ENCODE assay signal across 1 cellular context in the genomic region with DNA sequence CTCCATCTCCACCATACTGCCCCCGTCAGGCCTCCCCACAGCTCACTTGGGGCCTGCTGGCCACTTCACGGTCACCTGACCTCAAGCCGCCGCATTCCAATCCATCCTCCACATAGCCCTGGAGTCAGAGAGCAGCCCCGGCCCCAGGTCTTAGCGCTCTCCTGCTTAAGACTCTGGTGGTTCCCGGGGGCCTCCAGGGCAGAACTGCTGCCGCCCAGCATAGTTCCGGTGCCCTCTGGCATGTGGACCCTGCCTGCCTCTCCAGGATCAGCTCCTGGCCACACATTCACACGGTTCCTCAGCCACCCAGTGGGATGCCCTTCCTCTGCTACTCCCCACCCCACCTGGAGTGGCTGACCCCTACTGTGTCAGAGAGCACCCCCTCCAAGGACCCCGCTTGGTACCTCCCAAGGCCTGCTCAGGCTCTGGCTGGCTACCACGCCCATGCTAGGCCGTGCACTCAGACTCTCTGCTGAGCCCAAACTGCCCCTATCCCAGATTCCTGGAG.
TF ChIP-seq lines count a peak whose summit lies in the region.

No MANE protein-coding gene starts in this region.

TF ChIP-seq in HepG2, 621 proteins besides CTCF, POLR2A, EP300 and RAD21:
- peak; percentile 13; the same call in 1 of the 2 replicates for TF ChIP-seq POLR2G (IDR thresholded peaks at IDR 0.05; ENCODE audit: low read depth, low read length)
- TF ChIP-seq ETV6 (CRISPR knock-in tag; conservative IDR thresholded peaks at IDR 0.05) = no peak
- peak; percentile 27 for TF ChIP-seq AGO1 (IDR thresholded peaks at IDR 0.05; ENCODE audit: low read depth, low read length, poor library complexity, severe bottlenecking)
- no peak for TF ChIP-seq FOXA1 (IDR thresholded peaks at IDR 0.05)
- no peak for TF ChIP-seq FOXA1 (CRISPR knock-in tag; IDR thresholded peaks at IDR 0.05)
- TF ChIP-seq, protein P1, sequence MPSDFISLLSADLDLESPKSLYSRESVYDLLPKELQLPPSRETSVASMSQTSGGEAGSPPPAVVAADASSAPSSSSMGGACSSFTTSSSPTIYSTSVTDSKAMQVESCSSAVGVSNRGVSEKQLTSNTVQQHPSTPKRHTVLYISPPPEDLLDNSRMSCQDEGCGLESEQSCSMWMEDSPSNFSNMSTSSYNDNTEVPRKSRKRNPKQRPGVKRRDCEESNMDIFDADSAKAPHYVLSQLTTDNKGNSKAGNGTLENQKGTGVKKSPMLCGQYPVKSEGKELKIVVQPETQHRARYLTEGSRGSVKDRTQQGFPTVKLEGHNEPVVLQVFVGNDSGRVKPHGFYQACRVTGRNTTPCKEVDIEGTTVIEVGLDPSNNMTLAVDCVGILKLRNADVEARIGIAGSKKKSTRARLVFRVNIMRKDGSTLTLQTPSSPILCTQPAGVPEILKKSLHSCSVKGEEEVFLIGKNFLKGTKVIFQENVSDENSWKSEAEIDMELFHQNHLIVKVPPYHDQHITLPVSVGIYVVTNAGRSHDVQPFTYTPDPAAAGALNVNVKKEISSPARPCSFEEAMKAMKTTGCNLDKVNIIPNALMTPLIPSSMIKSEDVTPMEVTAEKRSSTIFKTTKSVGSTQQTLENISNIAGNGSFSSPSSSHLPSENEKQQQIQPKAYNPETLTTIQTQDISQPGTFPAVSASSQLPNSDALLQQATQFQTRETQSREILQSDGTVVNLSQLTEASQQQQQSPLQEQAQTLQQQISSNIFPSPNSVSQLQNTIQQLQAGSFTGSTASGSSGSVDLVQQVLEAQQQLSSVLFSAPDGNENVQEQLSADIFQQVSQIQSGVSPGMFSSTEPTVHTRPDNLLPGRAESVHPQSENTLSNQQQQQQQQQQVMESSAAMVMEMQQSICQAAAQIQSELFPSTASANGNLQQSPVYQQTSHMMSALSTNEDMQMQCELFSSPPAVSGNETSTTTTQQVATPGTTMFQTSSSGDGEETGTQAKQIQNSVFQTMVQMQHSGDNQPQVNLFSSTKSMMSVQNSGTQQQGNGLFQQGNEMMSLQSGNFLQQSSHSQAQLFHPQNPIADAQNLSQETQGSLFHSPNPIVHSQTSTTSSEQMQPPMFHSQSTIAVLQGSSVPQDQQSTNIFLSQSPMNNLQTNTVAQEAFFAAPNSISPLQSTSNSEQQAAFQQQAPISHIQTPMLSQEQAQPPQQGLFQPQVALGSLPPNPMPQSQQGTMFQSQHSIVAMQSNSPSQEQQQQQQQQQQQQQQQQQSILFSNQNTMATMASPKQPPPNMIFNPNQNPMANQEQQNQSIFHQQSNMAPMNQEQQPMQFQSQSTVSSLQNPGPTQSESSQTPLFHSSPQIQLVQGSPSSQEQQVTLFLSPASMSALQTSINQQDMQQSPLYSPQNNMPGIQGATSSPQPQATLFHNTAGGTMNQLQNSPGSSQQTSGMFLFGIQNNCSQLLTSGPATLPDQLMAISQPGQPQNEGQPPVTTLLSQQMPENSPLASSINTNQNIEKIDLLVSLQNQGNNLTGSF (CRISPR knock-in tag; IDR thresholded peaks at IDR 0.05) = no peak
- no peak for TF ChIP-seq KDM6A (CRISPR knock-in tag; IDR thresholded peaks at IDR 0.05; ENCODE audit: low read depth)
- TF ChIP-seq NR3C1 (CRISPR knock-in tag; IDR thresholded peaks at IDR 0.05) = no peak
- TF ChIP-seq, protein P2, sequence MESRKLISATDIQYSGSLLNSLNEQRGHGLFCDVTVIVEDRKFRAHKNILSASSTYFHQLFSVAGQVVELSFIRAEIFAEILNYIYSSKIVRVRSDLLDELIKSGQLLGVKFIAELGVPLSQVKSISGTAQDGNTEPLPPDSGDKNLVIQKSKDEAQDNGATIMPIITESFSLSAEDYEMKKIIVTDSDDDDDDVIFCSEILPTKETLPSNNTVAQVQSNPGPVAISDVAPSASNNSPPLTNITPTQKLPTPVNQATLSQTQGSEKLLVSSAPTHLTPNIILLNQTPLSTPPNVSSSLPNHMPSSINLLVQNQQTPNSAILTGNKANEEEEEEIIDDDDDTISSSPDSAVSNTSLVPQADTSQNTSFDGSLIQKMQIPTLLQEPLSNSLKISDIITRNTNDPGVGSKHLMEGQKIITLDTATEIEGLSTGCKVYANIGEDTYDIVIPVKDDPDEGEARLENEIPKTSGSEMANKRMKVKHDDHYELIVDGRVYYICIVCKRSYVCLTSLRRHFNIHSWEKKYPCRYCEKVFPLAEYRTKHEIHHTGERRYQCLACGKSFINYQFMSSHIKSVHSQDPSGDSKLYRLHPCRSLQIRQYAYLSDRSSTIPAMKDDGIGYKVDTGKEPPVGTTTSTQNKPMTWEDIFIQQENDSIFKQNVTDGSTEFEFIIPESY (CRISPR knock-in tag; IDR thresholded peaks at IDR 0.05) = peak; percentile 78
- no peak for TF ChIP-seq WIZ (CRISPR knock-in tag; IDR thresholded peaks at IDR 0.05)
- no peak for TF ChIP-seq ZBTB8A (CRISPR knock-in tag; IDR thresholded peaks at IDR 0.05; ENCODE audit: borderline replicate concordance, low read depth)
- peak; percentile 91 for TF ChIP-seq AGO2 (optimal IDR thresholded peaks at IDR 0.05; ENCODE audit: low read depth, low read length)
- TF ChIP-seq JUND (CRISPR knock-in tag; IDR thresholded peaks at IDR 0.05) = no peak
TF ChIP-seq in HepG2: peak in this region for 4.
